ENCODE assay signal across 11 cellular contexts in the genomic region with DNA sequence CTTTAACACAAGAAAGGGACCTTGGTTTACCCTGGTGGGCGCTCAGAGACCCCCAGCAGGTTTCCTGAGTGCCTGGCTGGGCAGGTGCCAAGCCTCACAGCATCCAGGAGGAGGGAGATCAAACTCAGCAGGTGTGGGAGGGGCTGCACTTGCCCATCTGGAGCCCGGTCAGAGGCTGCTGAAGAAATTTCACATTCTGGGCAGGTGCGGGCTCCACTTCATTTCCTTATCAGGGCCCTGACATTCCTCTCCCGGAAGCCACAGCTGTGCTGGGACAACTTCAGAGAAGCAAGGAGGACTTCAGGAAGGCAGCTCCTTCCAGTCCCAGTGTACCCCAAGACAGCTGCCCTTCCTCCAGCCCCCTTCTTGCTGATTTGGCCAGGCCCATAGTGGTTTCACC.
DNase-seq lines count a peak whose midpoint lies in the region; ATAC-seq, FAIRE-seq and TF ChIP-seq lines count a peak whose summit lies in the region.
"Had no signal": no experiment of that assay in that cellular context is flagged by ENCODE, and none has a peak within 500 bp of the region (broad histone marks: within the 10 kb centered on the region; RNA-seq: fewer than 3 reads in every experiment).

No MANE protein-coding gene starts in this region.

- peak; percentile 50 for DNase-seq in DMS 273 (lab: John Stamatoyannopoulos, UW; ENCODE audit: unreplicated experiment)
- DNase-seq in DMS 273 treated with DMSO at 0.1 percent for 48 hours (lab: John Stamatoyannopoulos, UW): no peak
- peak; percentile 68 to 86 for DNase-seq in NCI-H2081 (lab: John Stamatoyannopoulos, UW)
- no peak for DNase-seq in mammary epithelial cell
- peak in 5 of 6 donors; percentile 75 to 83 (median 76) for DNase-seq in pancreas
- no peak for DNase-seq in C1 segment of cervical spinal cord (lab: John Stamatoyannopoulos, UW)
- DNase-seq in activated effector memory CD4-positive, alpha-beta T cell treated with Interleukin-2 at 50 U/mL for 16 hours: no peak
- DNase-seq: T-helper 9 cell had no signal

- ATAC-seq in pancreas (peak; percentile 68 to 77 (median 75)), GM21367 (IDR thresholded peaks at IDR 0.05; ENCODE audit: unreplicated experiment) (no peak)

- no peak for FAIRE-seq in pancreas (lab: Jason Lieb, UNC)
- FAIRE-seq: GM12892 had no signal

- BruUV-seq in mammary epithelial cell (replicated peaks; lab: Mats Ljungman, UMichigan): no TSS peak

- in situ Hi-C loops in mammary epithelial cell (cut with MboI; ENCODE audit: low sequenced_read_pairs in 2 of 2): loop anchor here in 1 of 2 donors (10.0 kb wide), 1 partner anchor 169 kb away; no protein-coding TSS in a partner anchor

- no peak overlapping the region for H2AFZ ChIP-seq in mammary epithelial cell (ENCODE audit: low read depth, low read length)

- dilution Hi-C loops in mammary epithelial cell (cut with HindIII; ENCODE audit: low sequenced_read_pairs): no loop called here

- H3K4me1 ChIP-seq in mammary epithelial cell (ENCODE audit: insufficient read depth, low read length) (peaks cover 32% of the 10 kb centered on the region), pancreas (peaks cover 38 to 57% (median 38%) of the 10 kb centered on the region in 3 donors)

- H3K9me3 ChIP-seq in mammary epithelial cell (replicated peaks; ENCODE audit: insufficient read depth, low read length) (no peaks in the 10 kb centered on the region), pancreas (no peaks in the 10 kb centered on the region)

- CTCF ChIA-PET in mammary epithelial cell (lab: Charles Lee; ENCODE audit: low non-redundant PET): no interaction called here

- H3K27me3 ChIP-seq in mammary epithelial cell (ENCODE audit: insufficient read depth, low read length) (no peaks in the 10 kb centered on the region), pancreas (no peaks in the 10 kb centered on the region)

- peak overlapping the region; percentile 6 for H3K9ac ChIP-seq in mammary epithelial cell (ENCODE audit: insufficient read depth, low read length)

- no peak overlapping the region for H3K4me3 ChIP-seq in mammary epithelial cell (replicated peaks in 1 of 3; ENCODE audit: insufficient read depth in 1 of 3, low read depth in 2 of 3, low read length in 3 of 3)
- peak overlapping the region in 1 of 4 donors; percentile 1 for H3K4me3 ChIP-seq in pancreas

- peak overlapping the region; percentile 51 for H3K4me2 ChIP-seq in mammary epithelial cell (ENCODE audit: insufficient read depth, low read depth, low read length)

- intact Hi-C loops in mammary epithelial cell (cut with micrococcal nuclease): loop anchor here (5.0 kb wide), 2 partner anchors 41 to 81 kb away; a partner anchor contains a TSS
- intact Hi-C loops in pancreas (cut with DNase I): no loop called here

- H3K27ac ChIP-seq in mammary epithelial cell (ENCODE audit: insufficient read depth, low read depth, low read length) (no peak overlapping the region), pancreas (peak overlapping the region; percentile 57 to 81 (median 76))
- H3K27ac ChIP-seq: 22Rv1 had no signal

- 24% methylated on average over 4 of the region's 4 CpGs for WGBS in mammary epithelial cell (ENCODE audit: low coverage, missing lambda C conversion rate)
- 15 to 21% methylated on average over 4 of the region's 4 CpGs for WGBS in pancreas, 2 donors

- no peaks in the 10 kb centered on the region for H3K79me2 ChIP-seq in mammary epithelial cell (ENCODE audit: insufficient read depth, low read length)

- H3K36me3 ChIP-seq in mammary epithelial cell (ENCODE audit: insufficient read depth, low read length) (no peaks in the 10 kb centered on the region), pancreas (no peaks in the 10 kb centered on the region)

- TF ChIP-seq CTCF in mammary epithelial cell (conservative IDR thresholded peaks at IDR 0.05 in 1 of 2, IDR thresholded peaks at IDR 0.05 in 1 of 2; ENCODE audit: extremely low read depth in 1 of 2, insufficient read depth in 1 of 2, low read depth in 1 of 2, low read length in 2 of 2): no peak
- TF ChIP-seq CTCF in pancreas (IDR thresholded peaks at IDR 0.05): no peak

- H4K20me1 ChIP-seq in mammary epithelial cell (ENCODE audit: insufficient read depth, low read length): no peaks in the 10 kb centered on the region

Comparison
In these comparisons a context has a peak if more than half of its experiments do, and no peak if none do; other contexts are left out.
1. DNase-seq: peak in DMS 273 (single experiment), NCI-H2081 (2 of 2) and pancreas (5 of 6); none in DMS 273 treated with DMSO at 0.1 percent for 48 hours (single experiment), mammary epithelial cell (single experiment), C1 segment of cervical spinal cord (0 of 14) and activated effector memory CD4-positive, alpha-beta T cell treated with Interleukin-2 at 50 U/mL for 16 hours (single experiment).